25 cellular contexts compared by ENCODE assay signal in the genomic region with DNA sequence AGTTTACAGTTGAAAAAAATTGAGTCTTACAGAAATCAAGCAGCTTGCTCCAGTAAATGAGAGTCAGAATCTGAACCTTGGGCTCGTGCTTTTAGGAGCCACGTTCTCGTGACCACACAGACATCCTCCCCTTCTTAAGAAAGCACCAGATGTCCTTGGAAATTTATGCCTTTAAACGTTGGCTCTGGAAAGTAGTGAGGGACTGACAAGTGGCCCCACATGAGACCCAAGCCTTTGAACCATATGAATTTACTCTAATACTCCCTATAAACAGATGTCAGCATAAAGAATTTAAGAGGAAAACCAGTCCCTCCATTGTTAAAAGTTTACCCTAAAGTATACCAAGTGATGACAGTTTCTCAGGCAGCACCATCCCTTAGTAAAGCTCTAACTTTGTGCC.
"Had no signal": no experiment of that assay in that cellular context is flagged by ENCODE, and none has a peak within 500 bp of the region (broad histone marks: within the 10 kb centered on the region; RNA-seq: fewer than 3 reads in every experiment).

No MANE protein-coding gene starts in this region.

- H2AFZ ChIP-seq: parathyroid adenoma had no signal

- H3K36me3 ChIP-seq: cardiac muscle cell, left ventricle myocardium inferior, neutrophil had no signal

- H3K4me3 ChIP-seq: cardiac muscle cell, left ventricle myocardium inferior had no signal

- H3K9ac ChIP-seq: parathyroid adenoma had no signal

- ATAC-seq: activated CD8-positive, alpha-beta memory T cell treated with anti-CD3 and anti-CD28 coated beads, Interleukin-2, amount 10 ng/mL, durations not matched to agents 7 days and 5 days; activated T-helper 17 cell treated with anti-CD3 and anti-CD28 coated beads, Interleukin-2, amount 50 U/mL, for 72 hours; effector memory CD8-positive, alpha-beta T cell; naive thymus-derived CD4-positive, alpha-beta T cell had no signal

- H3K27me3 ChIP-seq: cardiac muscle cell, neutrophil had no signal

- H3K9me3 ChIP-seq: left ventricle myocardium inferior, neutrophil had no signal

- H3K27ac ChIP-seq: cardiac muscle cell, left ventricle myocardium inferior, neutrophil, parathyroid adenoma had no signal

- DNase-seq: activated CD4-positive, alpha-beta memory T cell treated with anti-CD3 and anti-CD28 coated beads, Interleukin-2, amount 10 ng/mL, durations not matched to agents 7 days and 5 days; activated CD4-positive, alpha-beta T cell treated with anti-CD3 and anti-CD28 coated beads for 48 hours; activated CD4-positive, CD25-positive, alpha-beta regulatory T cell; activated CD8-positive, alpha-beta memory T cell treated with anti-CD3 and anti-CD28 coated beads, Interleukin-2, amount 10 ng/mL, durations not matched to agents 7 days and 5 days; activated naive CD4-positive, alpha-beta T cell; activated naive CD8-positive, alpha-beta T cell treated with anti-CD3 and anti-CD28 coated beads for 36 hours; amygdala; dermis blood vessel endothelial cell; effector memory CD8-positive, alpha-beta T cell; foreskin melanocyte; head of caudate nucleus; kidney; left ventricle myocardium inferior; mammary epithelial cell; naive thymus-derived CD4-positive, alpha-beta T cell; stimulated activated CD4-positive, alpha-beta T cell treated with anti-CD3 and anti-CD28 coated beads, Interleukin-12 subunit alpha, Interleukin-12 subunit beta, amount 100 ng/mL, for 4 hours; stimulated activated CD4-positive, alpha-beta T cell treated with anti-CD3 and anti-CD28 coated beads, Interleukin-1b, Interleukin-23, amount 100 ng/mL, for 48 hours; stimulated activated CD8-positive, alpha-beta memory T cell treated with anti-CD3 and anti-CD28 coated beads, Interleukin-4, amount 100 ng/mL, for 48 hours; stimulated activated naive CD4-positive, alpha-beta T cell treated with Interleukin-2 at 50 U/mL for 16 hours; T-helper 1 cell; T-helper 9 cell had no signal

- H3K4me1 ChIP-seq: left ventricle myocardium inferior, parathyroid adenoma had no signal
